ENCODE assay signal across 29 cellular contexts in genomic region chr7:102072003-102072402, GRCh38.
"Had no signal": no experiment of that assay in that cellular context is flagged by ENCODE, and none has a peak within 500 bp of the region (broad histone marks: within the 10 kb centered on the region; RNA-seq: fewer than 3 reads in every experiment).

No MANE protein-coding gene starts in this region.

- H3K27ac Mint-ChIP-seq: activated CD4-positive, alpha-beta T cell treated with anti-CD3 and anti-CD28 coated beads, Interleukin-2, amount 10 ng/mL, durations not matched to agents 7 days and 5 days; activated naive CD4-positive, alpha-beta T cell treated with anti-CD3 and anti-CD28 coated beads, Interleukin-2, amount 50 U/mL, for 24 hours; activated T-cell treated with anti-CD3 and anti-CD28 coated beads, Interleukin-2, amount 50 U/mL, for 24 hours; activated T-helper 2 cell treated with anti-CD3 and anti-CD28 coated beads, Interferon-gamma antibody, Interleukin-2, Interleukin-4, amounts not matched to agents 10 μg/mL and 5 μg/mL and 100 μg/mL, durations not matched to agents 14 hours and 24 hours and 36 hours; brain had no signal

- H3K4me1 Mint-ChIP-seq: activated naive CD4-positive, alpha-beta T cell treated with anti-CD3 and anti-CD28 coated beads, Interleukin-2, amount 50 U/mL, for 24 hours had no signal

- H3K9me3 Mint-ChIP-seq: activated naive CD4-positive, alpha-beta T cell treated with anti-CD3 and anti-CD28 coated beads, Interleukin-2, amount 50 U/mL, for 24 hours had no signal

- H3K27me3 Mint-ChIP-seq: activated CD4-positive, alpha-beta T cell treated with anti-CD3 and anti-CD28 coated beads, Interleukin-2, amount 10 ng/mL, durations not matched to agents 7 days and 5 days; activated naive CD4-positive, alpha-beta T cell treated with anti-CD3 and anti-CD28 coated beads, Interleukin-2, amount 50 U/mL, for 24 hours; activated T-cell treated with anti-CD3 and anti-CD28 coated beads, Interleukin-2, amount 50 U/mL, for 24 hours had no signal

- H3K27me3 ChIP-seq: SJCRH30 had no signal

- DNase-seq: activated CD4-positive, alpha-beta T cell treated with anti-CD3 and anti-CD28 coated beads, Interleukin-2, amount 10 ng/mL, durations not matched to agents 7 days and 5 days; activated CD4-positive, alpha-beta T cell treated with anti-CD3 and anti-CD28 coated beads, Interleukin-2, amount 50 U/mL, for 48 hours; activated gamma-delta T cell; activated naive CD4-positive, alpha-beta T cell treated with Interleukin-2 at 50 U/mL for 16 hours; activated T-cell treated with anti-CD3 and anti-CD28 coated beads, Interleukin-2, amount 50 U/mL, for 24 hours; anterior cingulate cortex; central memory CD4-positive, alpha-beta T cell; Kasumi-1; KG1; MM.1S; NCI-H1092 treated with DMSO at 0.1 percent for 48 hours; NCI-H1417; NCI-H146; NCI-H187; NCI-H2029 treated with DMSO at 0.1 percent for 48 hours; NCI-H2107; NCI-H2171; NCI-H510A; NCI-H526; NCI-H748 treated with DMSO at 0.1 percent for 48 hours; OCI-M1; SHP77; SJCRH30; T1000 had no signal

- H3K4me3 Mint-ChIP-seq: activated CD4-positive, alpha-beta T cell treated with anti-CD3 and anti-CD28 coated beads, Interleukin-2, amount 10 ng/mL, durations not matched to agents 7 days and 5 days; activated naive CD4-positive, alpha-beta T cell treated with anti-CD3 and anti-CD28 coated beads, Interleukin-2, amount 50 U/mL, for 24 hours; activated T-cell treated with anti-CD3 and anti-CD28 coated beads, Interleukin-2, amount 50 U/mL, for 24 hours; brain had no signal

- ATAC-seq: Panc1 had no signal

- H3K9me3 ChIP-seq: SJCRH30 had no signal

- H3K4me1 ChIP-seq: SJCRH30 had no signal

- H3K4me3 ChIP-seq: SJCRH30, SK-N-MC had no signal

- H3K27ac ChIP-seq: SJCRH30, SK-N-MC had no signal
